1 cellular context compared by ENCODE assay signal in the genomic region with DNA sequence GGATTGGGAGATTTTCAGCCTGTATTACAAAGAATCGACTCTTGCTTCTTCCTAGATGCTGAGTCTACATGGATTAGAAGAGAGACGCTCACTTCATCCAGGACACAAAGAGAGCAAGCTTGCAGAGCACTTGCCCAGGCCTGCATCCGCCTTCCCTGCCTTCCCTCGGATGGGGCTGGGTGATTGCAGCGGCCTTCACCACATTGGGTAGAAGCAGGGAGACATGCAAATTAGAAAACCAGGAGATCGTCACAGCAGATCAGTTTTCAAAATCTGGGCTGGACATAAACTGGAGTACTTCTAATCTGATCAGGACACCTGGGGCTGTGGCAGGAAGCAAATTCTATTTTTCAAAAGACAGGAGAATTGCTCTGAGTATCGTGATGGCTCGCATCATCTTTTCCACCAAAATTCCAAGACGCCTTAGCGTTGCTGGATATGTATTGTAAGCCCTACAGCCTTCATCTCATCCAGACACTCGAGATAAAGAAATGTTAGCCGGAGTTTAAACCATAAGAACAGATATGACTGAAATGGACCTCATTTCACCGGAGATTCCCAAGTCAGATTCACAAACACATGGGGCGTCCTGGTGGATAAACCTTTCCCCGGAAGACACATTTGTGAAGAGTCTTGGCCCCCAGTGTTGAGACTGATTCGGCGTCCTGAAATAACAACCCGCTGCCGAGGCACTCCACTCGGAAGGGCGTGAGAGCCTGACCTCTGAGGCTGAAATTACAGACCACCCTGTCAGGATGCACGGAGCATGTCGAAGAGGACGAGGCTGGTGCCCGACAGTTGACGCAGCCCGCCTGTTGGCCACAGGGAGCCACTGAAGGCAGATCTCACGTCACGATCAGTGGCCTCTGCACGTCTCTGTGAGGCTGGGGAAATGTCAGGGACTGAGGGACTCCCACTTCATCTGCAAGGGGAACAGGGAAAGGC.
A peak's percentile ranks its signal among the peaks of the same experiment; 100 is the strongest.
TF ChIP-seq lines count a peak whose summit lies in the region.

No MANE protein-coding gene starts in this region.

TF ChIP-seq in K562, 482 proteins besides CTCF, POLR2A, EP300 and RAD21 (continued from another document):
- TF ChIP-seq, protein P1, sequence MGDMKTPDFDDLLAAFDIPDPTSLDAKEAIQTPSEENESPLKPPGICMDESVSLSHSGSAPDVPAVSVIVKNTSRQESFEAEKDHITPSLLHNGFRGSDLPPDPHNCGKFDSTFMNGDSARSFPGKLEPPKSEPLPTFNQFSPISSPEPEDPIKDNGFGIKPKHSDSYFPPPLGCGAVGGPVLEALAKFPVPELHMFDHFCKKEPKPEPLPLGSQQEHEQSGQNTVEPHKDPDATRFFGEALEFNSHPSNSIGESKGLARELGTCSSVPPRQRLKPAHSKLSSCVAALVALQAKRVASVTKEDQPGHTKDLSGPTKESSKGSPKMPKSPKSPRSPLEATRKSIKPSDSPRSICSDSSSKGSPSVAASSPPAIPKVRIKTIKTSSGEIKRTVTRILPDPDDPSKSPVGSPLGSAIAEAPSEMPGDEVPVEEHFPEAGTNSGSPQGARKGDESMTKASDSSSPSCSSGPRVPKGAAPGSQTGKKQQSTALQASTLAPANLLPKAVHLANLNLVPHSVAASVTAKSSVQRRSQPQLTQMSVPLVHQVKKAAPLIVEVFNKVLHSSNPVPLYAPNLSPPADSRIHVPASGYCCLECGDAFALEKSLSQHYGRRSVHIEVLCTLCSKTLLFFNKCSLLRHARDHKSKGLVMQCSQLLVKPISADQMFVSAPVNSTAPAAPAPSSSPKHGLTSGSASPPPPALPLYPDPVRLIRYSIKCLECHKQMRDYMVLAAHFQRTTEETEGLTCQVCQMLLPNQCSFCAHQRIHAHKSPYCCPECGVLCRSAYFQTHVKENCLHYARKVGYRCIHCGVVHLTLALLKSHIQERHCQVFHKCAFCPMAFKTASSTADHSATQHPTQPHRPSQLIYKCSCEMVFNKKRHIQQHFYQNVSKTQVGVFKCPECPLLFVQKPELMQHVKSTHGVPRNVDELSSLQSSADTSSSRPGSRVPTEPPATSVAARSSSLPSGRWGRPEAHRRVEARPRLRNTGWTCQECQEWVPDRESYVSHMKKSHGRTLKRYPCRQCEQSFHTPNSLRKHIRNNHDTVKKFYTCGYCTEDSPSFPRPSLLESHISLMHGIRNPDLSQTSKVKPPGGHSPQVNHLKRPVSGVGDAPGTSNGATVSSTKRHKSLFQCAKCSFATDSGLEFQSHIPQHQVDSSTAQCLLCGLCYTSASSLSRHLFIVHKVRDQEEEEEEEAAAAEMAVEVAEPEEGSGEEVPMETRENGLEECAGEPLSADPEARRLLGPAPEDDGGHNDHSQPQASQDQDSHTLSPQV (IDR thresholded peaks at IDR 0.05), result no peak
- TF ChIP-seq ZNF121 (CRISPR knock-in tag; conservative IDR thresholded peaks at IDR 0.05) (no peak), CBX1 (IDR thresholded peaks at IDR 0.05; ENCODE audit: low read depth) (no peak), BRF1 (IDR thresholded peaks at IDR 0.05; ENCODE audit: borderline replicate concordance, extremely low read depth, insufficient read length) (no peak), C11orf30 (IDR thresholded peaks at IDR 0.05; ENCODE audit: low read depth) (no peak), ZNF785 (CRISPR knock-in tag; IDR thresholded peaks at IDR 0.05) (no peak), NR2C2 (CRISPR knock-in tag; IDR thresholded peaks at IDR 0.05) (no peak), NR2C2 (tag; IDR thresholded peaks at IDR 0.05) (no peak), ERF (CRISPR knock-in tag; IDR thresholded peaks at IDR 0.05) (no peak), TCF3 (CRISPR knock-in tag; IDR thresholded peaks at IDR 0.05) (0 out of 2 replicates have a peak, but pooled peaks have one; percentile 11), ARNT (IDR thresholded peaks at IDR 0.05) (no peak), ELF4 (CRISPR knock-in tag; IDR thresholded peaks at IDR 0.05) (no peak), ADNP (tag; IDR thresholded peaks at IDR 0.05) (no peak), ZNF384 (IDR thresholded peaks at IDR 0.05; ENCODE audit: low read depth, low read length) (no peak), ETV1 (tag; conservative IDR thresholded peaks at IDR 0.05; ENCODE audit: low read depth) (no peak), ZC3H8 (IDR thresholded peaks at IDR 0.05) (no peak), TAL1 (IDR thresholded peaks at IDR 0.05) (peak; percentile 34), SETDB1 (IDR thresholded peaks at IDR 0.05; ENCODE audit: low read length) (no peak), ETV5 (CRISPR knock-in tag; IDR thresholded peaks at IDR 0.05; ENCODE audit: low read depth) (no peak), ZSCAN29 (IDR thresholded peaks at IDR 0.05) (no peak), PHTF2 (CRISPR knock-in tag; IDR thresholded peaks at IDR 0.05) (no peak), CBFA2T3 (IDR thresholded peaks at IDR 0.05) (peak; percentile 30; the same call in 1 of the 2 replicates)
- TF ChIP-seq, protein P2, sequence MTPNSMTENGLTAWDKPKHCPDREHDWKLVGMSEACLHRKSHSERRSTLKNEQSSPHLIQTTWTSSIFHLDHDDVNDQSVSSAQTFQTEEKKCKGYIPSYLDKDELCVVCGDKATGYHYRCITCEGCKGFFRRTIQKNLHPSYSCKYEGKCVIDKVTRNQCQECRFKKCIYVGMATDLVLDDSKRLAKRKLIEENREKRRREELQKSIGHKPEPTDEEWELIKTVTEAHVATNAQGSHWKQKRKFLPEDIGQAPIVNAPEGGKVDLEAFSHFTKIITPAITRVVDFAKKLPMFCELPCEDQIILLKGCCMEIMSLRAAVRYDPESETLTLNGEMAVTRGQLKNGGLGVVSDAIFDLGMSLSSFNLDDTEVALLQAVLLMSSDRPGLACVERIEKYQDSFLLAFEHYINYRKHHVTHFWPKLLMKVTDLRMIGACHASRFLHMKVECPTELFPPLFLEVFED (CRISPR knock-in tag; conservative IDR thresholded peaks at IDR 0.05), result no peak
- TF ChIP-seq, protein P3, sequence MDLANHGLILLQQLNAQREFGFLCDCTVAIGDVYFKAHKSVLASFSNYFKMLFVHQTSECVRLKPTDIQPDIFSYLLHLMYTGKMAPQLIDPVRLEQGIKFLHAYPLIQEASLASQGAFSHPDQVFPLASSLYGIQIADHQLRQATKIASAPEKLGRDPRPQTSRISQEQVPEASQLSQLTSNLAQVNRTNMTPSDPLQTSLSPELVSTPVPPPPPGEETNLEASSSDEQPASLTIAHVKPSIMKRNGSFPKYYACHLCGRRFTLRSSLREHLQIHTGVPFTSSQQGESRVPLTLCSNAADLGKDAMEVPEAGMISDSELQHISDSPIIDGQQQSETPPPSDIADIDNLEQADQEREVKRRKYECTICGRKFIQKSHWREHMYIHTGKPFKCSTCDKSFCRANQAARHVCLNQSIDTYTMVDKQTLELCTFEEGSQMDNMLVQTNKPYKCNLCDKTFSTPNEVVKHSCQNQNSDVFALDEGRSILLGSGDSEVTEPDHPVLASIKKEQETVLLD (IDR thresholded peaks at IDR 0.05), result no peak
- TF ChIP-seq, protein P4, sequence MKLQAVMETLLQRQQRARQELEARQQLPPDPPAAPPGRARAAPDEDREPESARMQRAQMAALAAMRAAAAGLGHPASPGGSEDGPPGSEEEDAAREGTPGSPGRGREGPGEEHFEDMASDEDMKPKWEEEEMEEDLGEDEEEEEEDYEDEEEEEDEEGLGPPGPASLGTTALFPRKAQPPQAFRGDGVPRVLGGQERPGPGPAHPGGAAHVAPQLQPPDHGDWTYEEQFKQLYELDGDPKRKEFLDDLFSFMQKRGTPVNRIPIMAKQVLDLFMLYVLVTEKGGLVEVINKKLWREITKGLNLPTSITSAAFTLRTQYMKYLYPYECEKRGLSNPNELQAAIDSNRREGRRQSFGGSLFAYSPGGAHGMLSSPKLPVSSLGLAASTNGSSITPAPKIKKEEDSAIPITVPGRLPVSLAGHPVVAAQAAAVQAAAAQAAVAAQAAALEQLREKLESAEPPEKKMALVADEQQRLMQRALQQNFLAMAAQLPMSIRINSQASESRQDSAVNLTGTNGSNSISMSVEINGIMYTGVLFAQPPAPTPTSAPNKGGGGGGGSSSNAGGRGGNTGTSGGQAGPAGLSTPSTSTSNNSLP (IDR thresholded peaks at IDR 0.05; ENCODE audit: borderline replicate concordance, low read depth, low read length), result no peak
- TF ChIP-seq, protein P5, sequence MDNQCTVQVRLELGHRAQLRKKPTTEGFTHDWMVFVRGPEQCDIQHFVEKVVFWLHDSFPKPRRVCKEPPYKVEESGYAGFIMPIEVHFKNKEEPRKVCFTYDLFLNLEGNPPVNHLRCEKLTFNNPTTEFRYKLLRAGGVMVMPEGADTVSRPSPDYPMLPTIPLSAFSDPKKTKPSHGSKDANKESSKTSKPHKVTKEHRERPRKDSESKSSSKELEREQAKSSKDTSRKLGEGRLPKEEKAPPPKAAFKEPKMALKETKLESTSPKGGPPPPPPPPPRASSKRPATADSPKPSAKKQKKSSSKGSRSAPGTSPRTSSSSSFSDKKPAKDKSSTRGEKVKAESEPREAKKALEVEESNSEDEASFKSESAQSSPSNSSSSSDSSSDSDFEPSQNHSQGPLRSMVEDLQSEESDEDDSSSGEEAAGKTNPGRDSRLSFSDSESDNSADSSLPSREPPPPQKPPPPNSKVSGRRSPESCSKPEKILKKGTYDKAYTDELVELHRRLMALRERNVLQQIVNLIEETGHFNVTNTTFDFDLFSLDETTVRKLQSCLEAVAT (IDR thresholded peaks at IDR 0.05), result no peak
- TF ChIP-seq, protein P6, sequence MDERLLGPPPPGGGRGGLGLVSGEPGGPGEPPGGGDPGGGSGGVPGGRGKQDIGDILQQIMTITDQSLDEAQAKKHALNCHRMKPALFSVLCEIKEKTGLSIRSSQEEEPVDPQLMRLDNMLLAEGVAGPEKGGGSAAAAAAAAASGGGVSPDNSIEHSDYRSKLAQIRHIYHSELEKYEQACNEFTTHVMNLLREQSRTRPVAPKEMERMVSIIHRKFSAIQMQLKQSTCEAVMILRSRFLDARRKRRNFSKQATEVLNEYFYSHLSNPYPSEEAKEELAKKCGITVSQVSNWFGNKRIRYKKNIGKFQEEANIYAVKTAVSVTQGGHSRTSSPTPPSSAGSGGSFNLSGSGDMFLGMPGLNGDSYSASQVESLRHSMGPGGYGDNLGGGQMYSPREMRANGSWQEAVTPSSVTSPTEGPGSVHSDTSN (CRISPR knock-in tag; IDR thresholded peaks at IDR 0.05; ENCODE audit: low read depth), result no peak
- TF ChIP-seq, protein P6 (tag; conservative IDR thresholded peaks at IDR 0.05; ENCODE audit: low read depth), result no peak
